ENCODE assay signal across 19 cellular contexts in the genomic region with DNA sequence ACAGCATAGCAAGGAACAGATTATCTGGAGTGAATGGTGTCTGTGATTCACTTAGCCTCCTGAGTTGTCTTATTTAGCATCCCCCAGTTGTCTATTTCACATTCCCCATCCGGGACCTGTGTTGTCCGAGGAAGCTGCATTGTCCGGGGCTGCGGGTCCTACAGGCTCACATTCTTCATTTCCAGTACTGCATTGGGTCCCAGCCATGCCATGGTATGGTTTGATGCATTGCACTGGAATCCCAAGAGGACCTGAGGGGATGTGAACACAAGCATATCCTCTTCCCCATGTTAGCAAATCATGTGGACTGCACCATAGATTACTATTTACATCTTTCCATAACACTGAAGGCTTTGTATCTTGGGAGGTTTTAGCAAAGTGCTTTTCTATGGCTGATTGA.
"Had no signal": no experiment of that assay in that cellular context is flagged by ENCODE, and none has a peak within 500 bp of the region (broad histone marks: within the 10 kb centered on the region; RNA-seq: fewer than 3 reads in every experiment).

No MANE protein-coding gene starts in this region.

- H3K9me3 ChIP-seq: heart left ventricle, ovary, suprapubic skin, thyroid gland had no signal

- DNase-seq: cerebellar nuclear complex; effector CD8-positive, alpha-beta T cell; heart left ventricle; hypothalamus; islet precursor cell; mammary epithelial cell; natural killer cell; nucleus accumbens; ovary; right cardiac atrium; stimulated activated CD4-positive, alpha-beta T cell treated with anti-CD3 and anti-CD28 coated beads, Interleukin-2, amount 100 ng/mL, for 48 hours; stimulated activated naive CD8-positive, alpha-beta T cell treated with anti-CD3 and anti-CD28 coated beads, Interleukin-15, Interleukin-2, amounts not matched to agents 100 U/mL and 50 U/mL, for 24 hours; thyroid gland had no signal

- H3K36me3 ChIP-seq: heart left ventricle, neural progenitor cell, ovary, suprapubic skin, thyroid gland had no signal

- H3K27me3 ChIP-seq: ovary, thyroid gland had no signal

- H3K9ac ChIP-seq: neural progenitor cell had no signal

- H3K27ac ChIP-seq: heart left ventricle, neural progenitor cell, ovary, suprapubic skin, thyroid gland had no signal

- ATAC-seq: heart left ventricle; left lobe of liver; natural killer cell; right cardiac atrium; stimulated activated naive CD8-positive, alpha-beta T cell treated with anti-CD3 and anti-CD28 coated beads, Interleukin-15, Interleukin-2, amounts not matched to agents 100 U/mL and 50 U/mL, for 24 hours had no signal

- H3K4me3 ChIP-seq: heart left ventricle, neural progenitor cell, ovary, smooth muscle cell, suprapubic skin, thyroid gland had no signal

- FAIRE-seq: colon, frontal cortex had no signal

- H3K4me1 ChIP-seq: neural progenitor cell, suprapubic skin, thyroid gland had no signal
